12 cellular contexts compared by ENCODE assay signal in genomic region chr14:58533417-58533816, GRCh38.
A peak's percentile ranks its signal among the peaks of the same experiment; 100 is the strongest.
DNase-seq lines count a peak whose midpoint lies in the region; ATAC-seq and TF ChIP-seq lines count a peak whose summit lies in the region.
"Had no signal": no experiment of that assay in that cellular context is flagged by ENCODE, and none has a peak within 500 bp of the region (broad histone marks: within the 10 kb centered on the region; RNA-seq: fewer than 3 reads in every experiment).

No MANE protein-coding gene starts in this region.

- peaks cover 33% of the 10 kb centered on the region for H3K4me1 Mint-ChIP-seq in nephron

- peaks cover 25% of the 10 kb centered on the region for H3K36me3 Mint-ChIP-seq in nephron (ENCODE audit: low read depth)

- no peak for TF ChIP-seq CTCF in fibroblast of villous mesenchyme (IDR thresholded peaks at IDR 0.05; ENCODE audit: insufficient read depth, low read depth, low read length)
- TF ChIP-seq CTCF in nephron (IDR thresholded peaks at IDR 0.05; ENCODE audit: unreplicated experiment in 3 of 3) = no peak

- H3K4me3 ChIP-seq in fibroblast of villous mesenchyme (ENCODE audit: low read depth, low read length) = no peak overlapping the region
- H3K4me3 ChIP-seq: upper lobe of right lung had no signal

- DNase-seq in AG08395 (ENCODE audit: low spot score) = peak; percentile 4
- peak; percentile 36 for DNase-seq in UCSD-AML1 (lab: John Stamatoyannopoulos, UW; ENCODE audit: unreplicated experiment)
- peak; percentile 34 for DNase-seq in fibroblast of villous mesenchyme (ENCODE audit: low read depth)
- no peak for DNase-seq in SIG-M5 treated with dmso at 0.1 percent for 504 hours (lab: John Stamatoyannopoulos, UW; ENCODE audit: unreplicated experiment)
- DNase-seq in activated CD4-positive, CD25-positive, alpha-beta regulatory T cell treated with anti-CD3 and anti-CD28 coated beads, Interleukin-2, amount 50 U/mL, for 72 hours = no peak
- DNase-seq: activated CD8-positive, alpha-beta T cell treated with anti-CD3 and anti-CD28 coated beads, Interleukin-2, amount 10 ng/mL, durations not matched to agents 7 days and 5 days; NCI-H1092; PC-3; upper lobe of right lung had no signal

- ATAC-seq in GM18502 (IDR thresholded peaks at IDR 0.05; ENCODE audit: poor library complexity, unreplicated experiment) (no peak), GM21723 (IDR thresholded peaks at IDR 0.05; ENCODE audit: unreplicated experiment) (no peak)
- ATAC-seq: activated CD8-positive, alpha-beta T cell treated with anti-CD3 and anti-CD28 coated beads, Interleukin-2, amount 10 ng/mL, durations not matched to agents 7 days and 5 days; PC-3; upper lobe of right lung had no signal

- peak overlapping the region; percentile 81 to 97 (median 95) for H3K27ac Mint-ChIP-seq in nephron
- H3K27ac Mint-ChIP-seq: activated CD8-positive, alpha-beta T cell treated with anti-CD3 and anti-CD28 coated beads, Interleukin-2, amount 10 ng/mL, durations not matched to agents 7 days and 5 days had no signal

- no peak overlapping the region for H3K4me3 Mint-ChIP-seq in nephron
- H3K4me3 Mint-ChIP-seq: activated CD8-positive, alpha-beta T cell treated with anti-CD3 and anti-CD28 coated beads, Interleukin-2, amount 10 ng/mL, durations not matched to agents 7 days and 5 days had no signal

- H3K9me3 Mint-ChIP-seq in nephron = peaks cover 20% of the 10 kb centered on the region

- no peaks in the 10 kb centered on the region for H3K27me3 Mint-ChIP-seq in nephron (ENCODE audit: low read depth)

Comparison
In these comparisons a context has a peak if more than half of its experiments do, and no peak if none do; other contexts are left out.
1. DNase-seq: peak in AG08395 (single experiment), UCSD-AML1 (single experiment) and fibroblast of villous mesenchyme (single experiment); none in SIG-M5 treated with dmso at 0.1 percent for 504 hours (single experiment) and activated CD4-positive, CD25-positive, alpha-beta regulatory T cell treated with anti-CD3 and anti-CD28 coated beads, Interleukin-2, amount 50 U/mL, for 72 hours (single experiment).